In the genomic region with DNA sequence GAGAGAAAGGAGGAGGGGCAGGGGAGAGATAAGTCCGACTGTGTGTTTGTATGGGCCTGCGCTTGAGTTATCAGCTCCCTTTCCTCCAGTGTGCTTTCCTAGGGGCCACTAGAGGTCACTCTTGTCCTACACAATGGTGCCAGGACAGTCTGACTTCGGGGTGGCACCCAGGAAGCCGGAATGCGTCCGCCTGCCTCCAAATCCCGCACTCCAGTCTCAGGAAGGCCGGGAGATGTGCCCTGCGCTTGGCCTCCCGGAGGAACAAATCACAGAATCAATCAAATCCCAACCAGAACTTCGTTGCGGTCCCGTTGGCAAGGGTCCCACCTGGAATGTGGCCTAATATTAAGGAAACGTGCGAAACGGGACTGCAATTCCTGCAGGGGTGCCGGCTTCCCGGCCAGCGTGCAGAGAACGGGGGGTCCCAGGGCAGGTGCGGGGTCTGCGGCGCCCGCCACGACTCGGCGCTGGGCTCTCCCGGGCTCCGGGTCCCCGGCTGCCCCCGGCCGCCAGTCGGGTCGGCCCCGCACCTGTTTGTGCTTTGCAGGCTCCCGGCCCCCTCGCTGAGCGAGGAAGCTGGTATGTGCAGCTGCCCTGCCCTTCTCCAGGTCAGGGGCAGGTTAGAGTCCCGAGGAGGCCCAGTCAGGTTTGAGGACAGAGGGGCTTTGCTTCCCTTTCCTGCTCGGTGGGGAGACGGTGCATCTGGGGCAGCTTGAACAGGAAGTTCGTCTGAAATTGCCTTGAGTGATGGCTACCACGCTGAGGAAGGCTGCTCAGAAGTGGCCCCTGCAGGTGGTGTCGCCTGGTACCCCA, we compare ENCODE assay signal across 8 cellular contexts. TPM values are rescaled to one million over a fixed set of nuclear protein-coding genes. Genes with fewer than 3 reads are reported as not detected.
DNase-seq lines count a peak whose midpoint lies in the region; ATAC-seq, FAIRE-seq and TF ChIP-seq lines count a peak whose summit lies in the region.

No MANE protein-coding gene starts in this region.

- H3K4me3 ChIP-seq in kidney (ENCODE audit: low read length in 2 of 2) = peak overlapping the region; percentile 63 to 71

- intact Hi-C loops in activated B cell treated with CpG ODN at 0.5 μM for 24 hours (cut with micrococcal nuclease) (loop anchor here (1.0 to 10.0 kb wide), 10 partner anchors 21 to 1150 kb away; a partner anchor contains a TSS), kidney (cut with DNase I) (loop anchor here (5.0 kb wide), 1 partner anchor 780 kb away; no protein-coding TSS in a partner anchor)

- H3K4me1 ChIP-seq in kidney (ENCODE audit: control insufficient read depth in 1 of 2, insufficient read depth in 1 of 2, low read depth in 1 of 2, low read length in 2 of 2) = peaks cover 0 to 3% of the 10 kb centered on the region in 2 donors

- no peaks in the 10 kb centered on the region for H3K36me3 ChIP-seq in kidney (ENCODE audit: control insufficient read depth in 1 of 2, insufficient read depth in 2 of 2, low read length in 2 of 2)

- H3K9me3 Mint-ChIP-seq in activated B cell treated with CpG ODN at 0.5 μM for 24 hours (no peaks in the 10 kb centered on the region), chondrocyte (ENCODE audit: low read depth) (no peaks in the 10 kb centered on the region)

- peak; percentile 91 for ATAC-seq in GM18858 (IDR thresholded peaks at IDR 0.05; ENCODE audit: unreplicated experiment)
- peak; percentile 95 for ATAC-seq in HG03064 (IDR thresholded peaks at IDR 0.05; ENCODE audit: low read depth, unreplicated experiment)
- peak; percentile 96 for ATAC-seq in activated B cell treated with CpG ODN at 0.5 μM for 24 hours (ENCODE audit: low read depth)

- POLR2A ChIA-PET in activated B cell treated with CpG ODN at 0.5 μM for 24 hours (lab: Charles Lee) = interaction anchor here (0.6 to 1.3 kb wide), 4 partner anchors 21 to 779 kb away, joined by 4 to 8 read pairs (median 4); no protein-coding TSS in a partner anchor

- H3K4me1 Mint-ChIP-seq in activated B cell treated with CpG ODN at 0.5 μM for 24 hours (peaks cover 4% of the 10 kb centered on the region), chondrocyte (ENCODE audit: low read depth) (peaks cover 5% of the 10 kb centered on the region)

- H3K36me3 Mint-ChIP-seq in activated B cell treated with CpG ODN at 0.5 μM for 24 hours (ENCODE audit: low read depth) (peaks cover 2% of the 10 kb centered on the region), chondrocyte (ENCODE audit: low read depth) (no peaks in the 10 kb centered on the region)

- TF ChIP-seq CTCF in activated B cell treated with CpG ODN at 0.5 μM for 24 hours (IDR thresholded peaks at IDR 0.05) (no peak), chondrocyte (IDR thresholded peaks at IDR 0.05) (peak; percentile 93), kidney (IDR thresholded peaks at IDR 0.05; ENCODE audit: borderline replicate concordance, extremely low read depth, insufficient read depth) (peak; percentile 88)

- CTCF ChIA-PET in activated B cell treated with CpG ODN at 0.5 μM for 24 hours (lab: Charles Lee) = interaction anchor here (0.6 to 4.8 kb wide), 21 partner anchors 9 to 813 kb away, joined by 3 to 86 read pairs (median 6); no protein-coding TSS in a partner anchor

- H3K4me3 Mint-ChIP-seq in activated B cell treated with CpG ODN at 0.5 μM for 24 hours (peak overlapping the region; percentile 97), chondrocyte (ENCODE audit: unreplicated experiment) (peak overlapping the region; percentile 86)

- H3K9me3 ChIP-seq in kidney (ENCODE audit: control insufficient read depth in 1 of 2, low read length in 2 of 2) = no peaks in the 10 kb centered on the region

- no peak overlapping the region for H3K27ac ChIP-seq in kidney (ENCODE audit: low read depth in 2 of 2, low read length in 2 of 2)

- no peak for FAIRE-seq in kidney (lab: Jason Lieb, UNC)

- DNase-seq in AG08395 (ENCODE audit: low spot score) (peak; percentile 93), NCI-H2196 (lab: John Stamatoyannopoulos, UW; ENCODE audit: unreplicated experiment) (peak; percentile 50), activated B cell treated with CpG ODN at 0.5 μM for 24 hours (peak; percentile 53), chondrocyte (ENCODE audit: low spot score) (no peak), kidney (peak; percentile 89)
- DNase-seq in stimulated activated CD4-positive, alpha-beta T cell treated with anti-CD3 and anti-CD28 coated beads, Interleukin-12 subunit alpha, Interleukin-12 subunit beta, amount 100 ng/mL, for 48 hours (ENCODE audit: low read depth in 2 of 3, low spot score in 1 of 3) = peak; percentile 30 to 50 (median 44)

- H3K27ac Mint-ChIP-seq in activated B cell treated with CpG ODN at 0.5 μM for 24 hours (peak overlapping the region; percentile 88), chondrocyte (ENCODE audit: unreplicated experiment) (no peak overlapping the region)

- H3K27me3 Mint-ChIP-seq in activated B cell treated with CpG ODN at 0.5 μM for 24 hours (peaks cover 8% of the 10 kb centered on the region), chondrocyte (ENCODE audit: low read depth) (peaks cover 22% of the 10 kb centered on the region)

- peak overlapping the region; percentile 34 to 53 for H3K9ac ChIP-seq in kidney (ENCODE audit: low read length in 2 of 2)

RNA-seq across cellular contexts. Expression of a gene that starts 21.0 kb away (rescaled TPM):
- total RNA-seq in activated B cell treated with CpG ODN at 0.5 μM for 24 hours (104 and 106 TPM in 2 replicates), chondrocyte (40.6 to 50.5 TPM (median 49.0 TPM) in 3 replicates), kidney (63.3 TPM)
- polyA plus RNA-seq in kidney (ENCODE audit: insufficient read depth, low read depth, low replicate concordance) = 42.7 TPM

RNA-seq across cellular contexts. Expression of a gene that starts 52.7 kb away (rescaled TPM):
- total RNA-seq in activated B cell treated with CpG ODN at 0.5 μM for 24 hours = 11.4 and 12.9 TPM in 2 replicates
- total RNA-seq in chondrocyte = 5.6 to 9.4 TPM (median 8.3 TPM) in 3 replicates
- total RNA-seq in kidney = 14.1 TPM
- 7.8 TPM for polyA plus RNA-seq in kidney (ENCODE audit: insufficient read depth, low read depth, low replicate concordance)
